ENCODE assay signal across 18 cellular contexts in genomic region chr18:27887287-27887686, GRCh38.
DNase-seq lines count a peak whose midpoint lies in the region; ATAC-seq and TF ChIP-seq lines count a peak whose summit lies in the region.
"Had no signal": no experiment of that assay in that cellular context is flagged by ENCODE, and none has a peak within 500 bp of the region (broad histone marks: within the 10 kb centered on the region; RNA-seq: fewer than 3 reads in every experiment).

No MANE protein-coding gene starts in this region.

- TF ChIP-seq CTCF in HFFc6 (IDR thresholded peaks at IDR 0.05): no peak

- peaks cover 39% of the 10 kb centered on the region for H3K4me1 Mint-ChIP-seq in HFFc6 (ENCODE audit: low read depth)
- H3K4me1 Mint-ChIP-seq: activated naive CD8-positive, alpha-beta T cell treated with anti-CD3 and anti-CD28 coated beads, Interleukin-2, amount 50 U/mL, for 24 hours; stimulated activated memory B cell treated with anti-CD40 and anti-IgM and Interleukin-4, amounts not matched to agents 10 μg/mL and 1 μg/mL and 100 μg/mL, for 72 hours had no signal

- ATAC-seq in SK-N-SH treated with all-trans-retinoic acid at 6 μM for 48 hours: peak; percentile 67
- ATAC-seq in activated naive CD4-positive, alpha-beta T cell treated with anti-CD3 and anti-CD28 coated beads, Interleukin-2, amount 50 U/mL, for 72 hours: no peak
- ATAC-seq: activated naive CD8-positive, alpha-beta T cell treated with anti-CD3 and anti-CD28 coated beads, Interleukin-2, amount 50 U/mL, for 24 hours; heart left ventricle; K562; stimulated activated memory B cell treated with anti-CD40 and anti-IgM and Interleukin-4, amounts not matched to agents 10 μg/mL and 1 μg/mL and 100 μg/mL, for 72 hours had no signal

- DNase-seq in A172 (ENCODE audit: low spot score): peak; percentile 44
- peak; percentile 33 for DNase-seq in HFFc6
- DNase-seq in hepatic stellate cell (ENCODE audit: low spot score): peak; percentile 9
- no peak for DNase-seq in NCI-H187 (lab: John Stamatoyannopoulos, UW)
- DNase-seq in activated naive CD4-positive, alpha-beta T cell treated with anti-CD3 and anti-CD28 coated beads, Interleukin-2, amount 50 U/mL, for 72 hours (ENCODE audit: low spot score in 2 of 2): no peak
- DNase-seq in activated naive CD4-positive, alpha-beta T cell treated with Interleukin-2 at 50 U/mL for 16 hours: no peak
- DNase-seq in iPS-NIHi7 (ENCODE audit: extremely low spot score): no peak
- DNase-seq: activated CD4-positive, CD25-positive, alpha-beta regulatory T cell treated with anti-CD3 and anti-CD28 coated beads, Interleukin-2, amount 50 U/mL, for 72 hours; activated naive CD8-positive, alpha-beta T cell treated with anti-CD3 and anti-CD28 coated beads, Interleukin-2, amount 50 U/mL, for 24 hours; heart left ventricle; NCI-H1092 treated with DMSO at 0.1 percent for 48 hours; NCI-H526; OCI-M1; T-helper 9 cell; thyroid gland had no signal

- H3K27ac Mint-ChIP-seq in HFFc6: peak overlapping the region; percentile 81
- H3K27ac Mint-ChIP-seq in activated naive CD4-positive, alpha-beta T cell treated with anti-CD3 and anti-CD28 coated beads, Interleukin-2, amount 50 U/mL, for 72 hours: no peak overlapping the region
- H3K27ac Mint-ChIP-seq: activated naive CD8-positive, alpha-beta T cell treated with anti-CD3 and anti-CD28 coated beads, Interleukin-2, amount 50 U/mL, for 24 hours; stimulated activated memory B cell treated with anti-CD40 and anti-IgM and Interleukin-4, amounts not matched to agents 10 μg/mL and 1 μg/mL and 100 μg/mL, for 72 hours had no signal

- no peaks in the 10 kb centered on the region for H3K36me3 Mint-ChIP-seq in HFFc6 (ENCODE audit: low read depth)
- no peaks in the 10 kb centered on the region for H3K36me3 Mint-ChIP-seq in activated naive CD4-positive, alpha-beta T cell treated with anti-CD3 and anti-CD28 coated beads, Interleukin-2, amount 50 U/mL, for 72 hours
- H3K36me3 Mint-ChIP-seq: stimulated activated memory B cell treated with anti-CD40 and anti-IgM and Interleukin-4, amounts not matched to agents 10 μg/mL and 1 μg/mL and 100 μg/mL, for 72 hours had no signal

- H3K4me3 Mint-ChIP-seq in HFFc6: peak overlapping the region; percentile 66; the same call in 1 of the 2 replicates
- H3K4me3 Mint-ChIP-seq: activated naive CD8-positive, alpha-beta T cell treated with anti-CD3 and anti-CD28 coated beads, Interleukin-2, amount 50 U/mL, for 24 hours; stimulated activated memory B cell treated with anti-CD40 and anti-IgM and Interleukin-4, amounts not matched to agents 10 μg/mL and 1 μg/mL and 100 μg/mL, for 72 hours had no signal

- H3K27me3 Mint-ChIP-seq in HFFc6 (ENCODE audit: insufficient read depth): 0 out of 2 replicates have a peak, but pooled peaks cover 1% of the 10 kb centered on the region
- H3K27me3 Mint-ChIP-seq: activated naive CD8-positive, alpha-beta T cell treated with anti-CD3 and anti-CD28 coated beads, Interleukin-2, amount 50 U/mL, for 24 hours; stimulated activated memory B cell treated with anti-CD40 and anti-IgM and Interleukin-4, amounts not matched to agents 10 μg/mL and 1 μg/mL and 100 μg/mL, for 72 hours had no signal

- H3K9me3 Mint-ChIP-seq in HFFc6: no peaks in the 10 kb centered on the region
- peaks cover 6 to 10% of the 10 kb centered on the region in 2 donors for H3K9me3 Mint-ChIP-seq in activated naive CD4-positive, alpha-beta T cell treated with anti-CD3 and anti-CD28 coated beads, Interleukin-2, amount 50 U/mL, for 72 hours

TF ChIP-seq in SK-N-SH treated with all-trans-retinoic acid at 6 μM for 48 hours, 23 proteins besides CTCF, POLR2A, EP300 and RAD21:
- TF ChIP-seq CSRNP3 (CRISPR knock-in tag; IDR thresholded peaks at IDR 0.05) (no peak), CSDC2 (CRISPR knock-in tag; IDR thresholded peaks at IDR 0.05) (no peak), ZFP30 (CRISPR knock-in tag; IDR thresholded peaks at IDR 0.05) (no peak), TOX (CRISPR knock-in tag; IDR thresholded peaks at IDR 0.05; ENCODE audit: borderline replicate concordance) (no peak), ZNF8 (CRISPR knock-in tag; IDR thresholded peaks at IDR 0.05) (no peak), ZFP3 (CRISPR knock-in tag; IDR thresholded peaks at IDR 0.05) (no peak), TCF4 (CRISPR knock-in tag; IDR thresholded peaks at IDR 0.05; ENCODE audit: borderline replicate concordance) (no peak)

Comparison
In these comparisons a context has a peak if more than half of its experiments do, and no peak if none do; other contexts are left out.
1. DNase-seq: peak in A172 (single experiment), HFFc6 (single experiment) and hepatic stellate cell (single experiment); none in NCI-H187 (0 of 2), activated naive CD4-positive, alpha-beta T cell treated with anti-CD3 and anti-CD28 coated beads, Interleukin-2, amount 50 U/mL, for 72 hours (0 of 2), activated naive CD4-positive, alpha-beta T cell treated with Interleukin-2 at 50 U/mL for 16 hours (single experiment) and iPS-NIHi7 (single experiment).